ENCODE assay signal across 12 cellular contexts in the genomic region with DNA sequence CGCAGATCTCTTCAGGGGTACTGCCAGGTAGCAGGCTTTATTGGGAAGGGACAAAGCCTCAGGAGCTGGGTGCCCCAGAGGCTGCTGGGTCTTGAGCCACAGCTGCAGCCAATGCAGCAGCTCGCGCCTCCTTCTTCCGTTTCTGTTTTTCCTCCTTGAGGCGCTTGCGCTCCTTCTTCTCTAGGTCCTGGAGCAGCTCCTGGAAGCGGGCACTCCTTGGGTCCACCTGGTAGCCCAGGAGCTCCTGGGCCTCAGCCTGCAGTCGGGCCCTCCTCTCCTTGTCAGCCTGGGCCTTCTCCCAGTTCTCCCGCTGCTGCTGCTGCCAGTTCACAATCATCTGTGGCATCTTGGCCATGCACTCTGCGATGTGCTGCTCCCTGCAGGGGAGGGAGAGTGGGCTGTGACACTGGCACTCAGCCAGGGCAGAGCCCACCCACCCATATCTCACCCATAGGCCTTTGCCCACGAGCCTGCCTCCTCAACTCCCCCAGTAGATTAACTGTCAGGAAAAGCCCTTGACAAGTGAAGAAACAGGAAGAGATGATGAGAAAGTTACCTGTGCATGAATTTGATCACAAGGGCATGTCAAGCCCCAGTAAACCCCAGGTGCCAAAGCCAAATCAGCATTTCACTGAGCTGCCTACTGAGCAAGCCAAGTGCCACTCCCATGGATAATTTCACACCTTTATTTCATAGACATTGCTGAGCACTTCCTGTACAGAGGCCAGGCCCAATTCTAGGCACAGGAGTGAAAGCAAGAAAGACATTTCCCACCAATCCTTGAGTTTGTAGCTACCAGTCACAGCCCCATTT. TPM values are rescaled to one million over a fixed set of nuclear protein-coding genes. Genes with fewer than 3 reads are reported as not detected.
A peak's percentile ranks its signal among the peaks of the same experiment; 100 is the strongest.
DNase-seq lines count a peak whose midpoint lies in the region; TF ChIP-seq lines count a peak whose summit lies in the region.
"Had no signal": no experiment of that assay in that cellular context is flagged by ENCODE, and none has a peak within 500 bp of the region (broad histone marks: within the 10 kb centered on the region; RNA-seq: fewer than 3 reads in every experiment).

No MANE protein-coding gene starts in this region.

- no peak overlapping the region for H2AFZ ChIP-seq in OCI-LY1 (ENCODE audit: low read length)

- H3K27me3 Mint-ChIP-seq in endodermal cell (ENCODE audit: insufficient read depth): no peaks in the 10 kb centered on the region

- H3K36me3 Mint-ChIP-seq in endodermal cell (ENCODE audit: low read depth): peaks cover 49% of the 10 kb centered on the region

- H3K9me3 Mint-ChIP-seq in endodermal cell: no peaks in the 10 kb centered on the region

- no peak overlapping the region for H3K4me3 Mint-ChIP-seq in endodermal cell

- H4K20me1 ChIP-seq in OCI-LY1 (ENCODE audit: insufficient read depth, low read length): no peaks in the 10 kb centered on the region

- peaks cover 14% of the 10 kb centered on the region for H3F3A ChIP-seq in OCI-LY1 (ENCODE audit: insufficient read depth, low read length)

- H3K36me3 ChIP-seq in OCI-LY1 (ENCODE audit: insufficient read depth, low read length): peaks cover 56% of the 10 kb centered on the region
- peaks cover 42% of the 10 kb centered on the region for H3K36me3 ChIP-seq in endodermal cell (ENCODE audit: control insufficient read depth, insufficient read depth, low read length)
- H3K36me3 ChIP-seq in skeletal muscle satellite cell (ENCODE audit: insufficient read depth, low read length): peaks cover 39% of the 10 kb centered on the region

- H3K27me3 ChIP-seq in OCI-LY1 (ENCODE audit: insufficient read depth, low read length): no peaks in the 10 kb centered on the region
- no peaks in the 10 kb centered on the region for H3K27me3 ChIP-seq in endodermal cell (ENCODE audit: control insufficient read depth, insufficient read depth, low read length, poor library complexity, severe bottlenecking)
- H3K27me3 ChIP-seq in skeletal muscle satellite cell (ENCODE audit: control insufficient read depth, insufficient read depth, low read length): no peaks in the 10 kb centered on the region

- peak overlapping the region; percentile 29; the same call in 1 of the 2 replicates for H3K9ac ChIP-seq in OCI-LY1 (ENCODE audit: low read length)
- H3K9ac ChIP-seq in endodermal cell (ENCODE audit: extremely low read depth, low read length, poor library complexity, severe bottlenecking): no peak overlapping the region
- H3K9ac ChIP-seq in skeletal muscle satellite cell (ENCODE audit: low read depth, low read length): peak overlapping the region; percentile 75

- H3K9me3 ChIP-seq in OCI-LY1 (ENCODE audit: low read length) (no peaks in the 10 kb centered on the region), endodermal cell (ENCODE audit: control insufficient read depth, low read length) (no peaks in the 10 kb centered on the region), skeletal muscle satellite cell (replicated peaks; ENCODE audit: low read length) (no peaks in the 10 kb centered on the region)

- H3K4me2 ChIP-seq in OCI-LY1 (ENCODE audit: low read length) (peak overlapping the region; percentile 75), skeletal muscle satellite cell (ENCODE audit: low read length) (peak overlapping the region; percentile 53)

- H3K4me1 ChIP-seq in OCI-LY1 (ENCODE audit: insufficient read depth, low read length, severe bottlenecking): peaks cover 28% of the 10 kb centered on the region
- H3K4me1 ChIP-seq in endodermal cell (ENCODE audit: control insufficient read depth, insufficient read depth, low read length): no peaks in the 10 kb centered on the region
- H3K4me1 ChIP-seq in skeletal muscle satellite cell (ENCODE audit: control insufficient read depth, insufficient read depth, low read length): peaks cover 46% of the 10 kb centered on the region

- H3K27ac ChIP-seq in OCI-LY1 (ENCODE audit: low read depth, low read length, poor library complexity, severe bottlenecking) (peak overlapping the region; percentile 89), endodermal cell (ENCODE audit: low read depth, low read length) (no peak overlapping the region)

- H3K4me3 ChIP-seq in OCI-LY1 (ENCODE audit: low read depth, low read length, poor library complexity, severe bottlenecking): peak overlapping the region; percentile 9
- H3K4me3 ChIP-seq in endodermal cell (ENCODE audit: low read length): no peak overlapping the region
- no peak overlapping the region for H3K4me3 ChIP-seq in skeletal muscle satellite cell (ENCODE audit: low read length)

- H3K27ac Mint-ChIP-seq in endodermal cell: peak overlapping the region; percentile 86

- H3K9me2 ChIP-seq in OCI-LY1 (ENCODE audit: low read depth, low read length): no peaks in the 10 kb centered on the region

- peak; percentile 69 for DNase-seq in NCI-H2171 treated with DMSO at 0.1 percent for 48 hours (lab: John Stamatoyannopoulos, UW)
- no peak for DNase-seq in NCI-H2171 (lab: John Stamatoyannopoulos, UW)
- DNase-seq in endodermal cell: no peak
- no peak for DNase-seq in NCI-H1092 (lab: John Stamatoyannopoulos, UW)
- no peak for DNase-seq in nucleus accumbens (lab: John Stamatoyannopoulos, UW)
- no peak for DNase-seq in NCI-H1417 treated with DMSO at 0.1 percent for 48 hours (lab: John Stamatoyannopoulos, UW)
- DNase-seq: foreskin melanocyte, NCI-H2107, posterior cingulate gyrus had no signal

- no peaks in the 10 kb centered on the region for H3K79me2 ChIP-seq in OCI-LY1 (ENCODE audit: insufficient read depth, low read length)

- no peak for TF ChIP-seq CTCF in OCI-LY1 (IDR thresholded peaks at IDR 0.05; ENCODE audit: low read length)
- TF ChIP-seq CTCF in endodermal cell (conservative IDR thresholded peaks at IDR 0.05): no peak

- H3K4me1 Mint-ChIP-seq in endodermal cell: peaks cover 13% of the 10 kb centered on the region

- 92 to 93% methylated on average over 7 to 11 of the region's 11 CpGs for WGBS in endodermal cell (ENCODE audit: insufficient coverage in 1 of 2, insufficient read length in 1 of 2), 2 experiments

RNA-seq across cellular contexts. Expression of a gene that starts 2.7 kb away (rescaled TPM):
- total RNA-seq in endodermal cell: 10 to 100 TPM; 31.0 to 34.9 TPM
- 37.5 TPM for polyA plus RNA-seq in endodermal cell (2013, experiment 1 of 2)
- 41.7 TPM for polyA plus RNA-seq in endodermal cell (2013, experiment 2 of 2)
- 21.3 and 26.4 TPM in 2 replicates for total RNA-seq in skeletal muscle satellite cell (2012; rRNA removed)

RNA-seq across cellular contexts. Expression of a gene that starts 8.7 kb away (rescaled TPM):
- total RNA-seq in endodermal cell: 100 to 1,000 TPM in 1 of 2 donors, 10 to 100 TPM in 1; 75.5 to 117 TPM
- polyA plus RNA-seq in endodermal cell (2013, experiment 1 of 2): 91.9 TPM
- 87.3 TPM for polyA plus RNA-seq in endodermal cell (2013, experiment 2 of 2)
- 95.3 and 119 TPM in 2 replicates for total RNA-seq in skeletal muscle satellite cell (2012; rRNA removed)

RNA-seq across cellular contexts. Expression of a gene that starts 15.0 kb away (rescaled TPM):
- total RNA-seq in endodermal cell: under 1 TPM; 0.13 to 0.40 TPM
- polyA plus RNA-seq in endodermal cell (2013, experiment 1 of 2): not detected
- not detected for polyA plus RNA-seq in endodermal cell (2013, experiment 2 of 2)
- not detected in 2 replicates for total RNA-seq in skeletal muscle satellite cell (2012; rRNA removed)
- total RNA-seq: urinary bladder had no signal
- polyA plus RNA-seq: urinary bladder had no signal

RNA-seq across cellular contexts. Expression of a gene that starts 15.9 kb away (rescaled TPM):
- 1,000 to 10,000 TPM in 1 of 2 donors, 100 to 1,000 TPM in 1; 873 to 1,303 TPM for total RNA-seq in endodermal cell
- polyA plus RNA-seq in endodermal cell (2013, experiment 1 of 2): 723 TPM
- 735 TPM for polyA plus RNA-seq in endodermal cell (2013, experiment 2 of 2)
- total RNA-seq in skeletal muscle satellite cell (2012; rRNA removed): 2,097 and 2,142 TPM in 2 replicates

RNA-seq across cellular contexts. Expression of a gene that starts 20.8 kb away (rescaled TPM):
- total RNA-seq in endodermal cell: 10 to 100 TPM; 65.1 to 70.8 TPM
- polyA plus RNA-seq in endodermal cell (2013, experiment 1 of 2): 43.7 TPM
- 40.0 TPM for polyA plus RNA-seq in endodermal cell (2013, experiment 2 of 2)
- total RNA-seq in skeletal muscle satellite cell (2012; rRNA removed): 86.7 and 94.8 TPM in 2 replicates
